8 cellular contexts compared by ENCODE assay signal in genomic region chr14:64703393-64704144, GRCh38. TPM values are rescaled to one million over a fixed set of nuclear protein-coding genes. Genes with fewer than 3 reads are reported as not detected.
A peak's percentile ranks its signal among the peaks of the same experiment; 100 is the strongest.
DNase-seq lines count a peak whose midpoint lies in the region; ATAC-seq and TF ChIP-seq lines count a peak whose summit lies in the region.

No MANE protein-coding gene starts in this region.

- H3K4me3 ChIP-seq in iPS-20b (ENCODE audit: low read length) (peak overlapping the region; percentile 84), stomach (peak overlapping the region; percentile 86 to 93 (median 88))

- no peak for TF ChIP-seq EP300 in stomach (IDR thresholded peaks at IDR 0.05)

- peaks cover 21% of the 10 kb centered on the region for H3K4me1 Mint-ChIP-seq in activated naive CD8-positive, alpha-beta T cell treated with anti-CD3 and anti-CD28 coated beads for 36 hours

- no peak for TF ChIP-seq POLR2A in stomach (IDR thresholded peaks at IDR 0.05)

- H3K9ac ChIP-seq in iPS-20b (ENCODE audit: low read depth, low read length): peak overlapping the region; percentile 81

- peaks cover 83% of the 10 kb centered on the region for H3K27me3 Mint-ChIP-seq in activated naive CD8-positive, alpha-beta T cell treated with anti-CD3 and anti-CD28 coated beads for 36 hours

- intact Hi-C loops in stomach (cut with DNase I; ENCODE audit: low total_unique reads): no loop called here

- no peaks in the 10 kb centered on the region for H3K9me3 Mint-ChIP-seq in activated naive CD8-positive, alpha-beta T cell treated with anti-CD3 and anti-CD28 coated beads for 36 hours

- no peak overlapping the region for H3K27ac ChIP-seq in iPS-20b (ENCODE audit: low read length)
- H3K27ac ChIP-seq in stomach: peak overlapping the region; percentile 86 to 94 (median 93)

- H3K36me3 ChIP-seq in iPS-20b (ENCODE audit: insufficient read depth, low read depth, low read length) (no peaks in the 10 kb centered on the region), stomach (no peaks in the 10 kb centered on the region)

- DNase-seq in NCI-H2196 treated with DMSO at 0.1 percent for 48 hours (lab: John Stamatoyannopoulos, UW; ENCODE audit: unreplicated experiment) (peak; percentile 37), NCI-H2196 (lab: John Stamatoyannopoulos, UW; ENCODE audit: unreplicated experiment) (no peak), stomach (no peak), inferior parietal cortex (ENCODE audit: extremely low spot score) (no peak)
- DNase-seq in activated naive CD8-positive, alpha-beta T cell treated with anti-CD3 and anti-CD28 coated beads for 36 hours: no peak
- no peak for DNase-seq in activated effector memory CD4-positive, alpha-beta T cell treated with Interleukin-2 at 50 U/mL for 16 hours

- H3K27ac Mint-ChIP-seq in activated naive CD8-positive, alpha-beta T cell treated with anti-CD3 and anti-CD28 coated beads for 36 hours: no peak overlapping the region

- H3K4me1 ChIP-seq in iPS-20b (ENCODE audit: insufficient read depth, low read length): peaks cover 50% of the 10 kb centered on the region
- H3K4me1 ChIP-seq in stomach: peaks cover 45 to 75% (median 70%) of the 10 kb centered on the region in 4 donors

- TF ChIP-seq CTCF in stomach (IDR thresholded peaks at IDR 0.05): no peak

- H3K27me3 ChIP-seq in iPS-20b (ENCODE audit: insufficient read depth, low read length) (peaks cover 30% of the 10 kb centered on the region), stomach (peaks cover 0 to 11% (median 0%) of the 10 kb centered on the region in 3 donors)

- no peaks in the 10 kb centered on the region for H3K9me3 ChIP-seq in iPS-20b (ENCODE audit: insufficient read depth, low read depth, low read length)
- no peaks in the 10 kb centered on the region for H3K9me3 ChIP-seq in stomach

- peak overlapping the region; percentile 56 for H3K4me3 Mint-ChIP-seq in activated naive CD8-positive, alpha-beta T cell treated with anti-CD3 and anti-CD28 coated beads for 36 hours

- ATAC-seq in HG03520 (IDR thresholded peaks at IDR 0.05; ENCODE audit: unreplicated experiment): no peak

- H3K36me3 Mint-ChIP-seq in activated naive CD8-positive, alpha-beta T cell treated with anti-CD3 and anti-CD28 coated beads for 36 hours: no peaks in the 10 kb centered on the region

- 9 to 22% (median 10%) methylated on average over 24 to 26 of the region's 26 CpGs for WGBS in stomach, 5 donors

RNA-seq across cellular contexts. Expression of gene PLEKHG3, which starts 0.7 kb away (rescaled TPM):
- total RNA-seq in activated naive CD8-positive, alpha-beta T cell treated with anti-CD3 and anti-CD28 coated beads for 36 hours: under 1 TPM in 1 of 2 experiments, not detected in 1; 0.12 TPM
- total RNA-seq in stomach: 100 to 1,000 TPM in 1 of 5 donors, 10 to 100 TPM in 4; 25.3 to 292 (median 27.2) TPM
- 10 to 100 TPM in 1 of 3 donors, 1 to 10 TPM in 2; 7.3 to 24.8 (median 9.2) TPM for polyA plus RNA-seq in stomach

Comparison
In these comparisons a context has a peak if more than half of its experiments do, and no peak if none do; other contexts are left out.
1. RNA of gene PLEKHG3, which starts 0.7 kb away (total RNA-seq): 25.3 to 292 TPM in stomach; 0.12 TPM in activated naive CD8-positive, alpha-beta T cell treated with anti-CD3 and anti-CD28 coated beads for 36 hours; every median in the first group is over 10 times any median in the second.